Comparison of ENCODE assay signal across 8 cellular contexts in genomic region chr5:115179068-115179958, GRCh38.
A peak's percentile ranks its signal among the peaks of the same experiment; 100 is the strongest.
DNase-seq lines count a peak whose midpoint lies in the region; ATAC-seq and TF ChIP-seq lines count a peak whose summit lies in the region.

No MANE protein-coding gene starts in this region.

- DNase-seq in 8988T = peak; percentile 39
- peak; percentile 59 for DNase-seq in GM13977 (ENCODE audit: low spot score)
- peak; percentile 56 for DNase-seq in iPS-NIHi11 (ENCODE audit: low spot score)
- DNase-seq in activated gamma-delta T cell (lab: John Stamatoyannopoulos, UW) = no peak

- H3K4me1 Mint-ChIP-seq in activated naive CD8-positive, alpha-beta T cell (ENCODE audit: low read depth) = peaks cover 9% of the 10 kb centered on the region
- peaks cover 18% of the 10 kb centered on the region for H3K4me1 Mint-ChIP-seq in stimulated activated memory B cell treated with anti-CD40 and anti-IgM and Interleukin-4, amounts not matched to agents 10 μg/mL and 1 μg/mL and 100 μg/mL, for 72 hours

- TF ChIP-seq CTCF in GM13977 (IDR thresholded peaks at IDR 0.05; ENCODE audit: extremely low read depth, insufficient read depth, missing control alignments) = no peak

- peaks cover 52% of the 10 kb centered on the region for H3K27me3 Mint-ChIP-seq in activated naive CD8-positive, alpha-beta T cell
- peaks cover 73% of the 10 kb centered on the region for H3K27me3 Mint-ChIP-seq in stimulated activated memory B cell treated with anti-CD40 and anti-IgM and Interleukin-4, amounts not matched to agents 10 μg/mL and 1 μg/mL and 100 μg/mL, for 72 hours

- H3K36me3 Mint-ChIP-seq in activated naive CD8-positive, alpha-beta T cell = no peaks in the 10 kb centered on the region
- no peaks in the 10 kb centered on the region for H3K36me3 Mint-ChIP-seq in stimulated activated memory B cell treated with anti-CD40 and anti-IgM and Interleukin-4, amounts not matched to agents 10 μg/mL and 1 μg/mL and 100 μg/mL, for 72 hours

- in situ Hi-C loops in GM13977 (cut with MboI; ENCODE audit: low pct_unique_long_range_greater_than_20kb, low sequenced_read_pairs, unreplicated experiment) = no loop called here

- H3K27ac Mint-ChIP-seq in activated naive CD8-positive, alpha-beta T cell = no peak overlapping the region
- H3K27ac Mint-ChIP-seq in stimulated activated memory B cell treated with anti-CD40 and anti-IgM and Interleukin-4, amounts not matched to agents 10 μg/mL and 1 μg/mL and 100 μg/mL, for 72 hours = peak overlapping the region; percentile 76

- no peaks in the 10 kb centered on the region for H3K9me3 Mint-ChIP-seq in activated naive CD8-positive, alpha-beta T cell (ENCODE audit: low read depth)
- peaks cover 3% of the 10 kb centered on the region for H3K9me3 Mint-ChIP-seq in stimulated activated memory B cell treated with anti-CD40 and anti-IgM and Interleukin-4, amounts not matched to agents 10 μg/mL and 1 μg/mL and 100 μg/mL, for 72 hours

- ATAC-seq in HG03175 (IDR thresholded peaks at IDR 0.05; ENCODE audit: unreplicated experiment) (peak; percentile 27), HG03565 (IDR thresholded peaks at IDR 0.05; ENCODE audit: unreplicated experiment) (no peak)
- ATAC-seq in stimulated activated memory B cell treated with anti-CD40 and anti-IgM and Interleukin-4, amounts not matched to agents 10 μg/mL and 1 μg/mL and 100 μg/mL, for 72 hours = no peak

- H3K4me3 Mint-ChIP-seq in activated naive CD8-positive, alpha-beta T cell = peak overlapping the region; percentile 87
- peak overlapping the region; percentile 85 for H3K4me3 Mint-ChIP-seq in stimulated activated memory B cell treated with anti-CD40 and anti-IgM and Interleukin-4, amounts not matched to agents 10 μg/mL and 1 μg/mL and 100 μg/mL, for 72 hours
